8 cellular contexts compared by ENCODE assay signal in the genomic region with DNA sequence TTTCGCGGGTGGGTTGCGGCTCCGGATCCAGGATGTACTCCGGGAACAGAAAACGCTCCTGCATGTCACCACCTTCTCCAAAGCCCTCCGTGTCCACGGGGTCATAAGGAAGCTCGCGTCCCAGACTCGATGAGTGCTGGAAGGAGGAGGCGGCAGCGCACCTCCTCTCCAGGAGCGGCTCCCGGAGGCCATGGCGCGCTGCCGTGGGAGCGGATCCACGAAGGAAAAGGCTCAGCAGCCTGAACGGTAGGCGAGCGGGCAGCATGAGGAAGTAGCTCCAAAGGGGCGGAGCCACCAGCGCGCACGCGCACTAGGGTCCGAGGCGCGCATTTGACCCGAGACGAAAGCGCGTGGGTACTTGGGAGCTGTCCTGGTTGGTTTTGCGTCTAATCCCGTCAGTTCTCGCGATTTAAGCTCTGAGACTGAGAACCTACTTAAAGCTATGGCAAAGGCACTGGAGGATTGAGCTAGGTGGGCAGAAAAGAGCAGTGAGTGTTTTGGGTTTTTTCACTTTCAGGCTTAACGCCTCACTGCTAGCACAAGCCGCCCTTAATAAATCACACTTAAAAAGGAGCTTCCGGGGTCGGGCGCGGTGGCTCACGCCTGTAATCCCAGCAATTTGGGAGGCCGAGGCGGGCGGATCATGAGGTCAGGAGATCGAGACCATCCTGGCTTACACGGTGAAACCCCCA. TPM values are rescaled to one million over a fixed set of nuclear protein-coding genes. Genes with fewer than 3 reads are reported as not detected.
DNase-seq lines count a peak whose midpoint lies in the region; ATAC-seq, FAIRE-seq and TF ChIP-seq lines count a peak whose summit lies in the region.

Gene NOA1, minus strand, starts transcription at position 286 of the 692 bp plus-strand sequence. Its CDS starts 21 bp downstream, at position 265.

- peak within 1 kb of the TSS; percentile 95 for H2AFZ ChIP-seq in keratinocyte (ENCODE audit: control insufficient read depth, low read length)

- peak within 1 kb of the TSS; percentile 86 to 99 (median 97) for H3K4me3 ChIP-seq in keratinocyte (ENCODE audit: control insufficient read depth in 2 of 3, extremely low read depth in 1 of 3, insufficient read depth in 2 of 3, low read depth in 1 of 3, low read length in 3 of 3)

- H3K4me1 ChIP-seq in keratinocyte (ENCODE audit: control insufficient read depth, extremely low read depth, insufficient read depth, low read length), result peaks cover 20% of the 10 kb centered on the region

- H3K9me3 ChIP-seq in keratinocyte (ENCODE audit: control insufficient read depth, low read depth, low read length), result no peaks in the 10 kb centered on the region

- H3K27me3 ChIP-seq in keratinocyte (ENCODE audit: control insufficient read depth, extremely low read depth, insufficient read depth, low read length), result no peaks in the 10 kb centered on the region

- H3K36me3 ChIP-seq in keratinocyte (ENCODE audit: control insufficient read depth in 2 of 2, extremely low read depth in 1 of 2, insufficient read depth in 2 of 2, low read length in 2 of 2), result peaks cover 12 to 14% of the 10 kb centered on the region in 2 experiments

- DNase-seq in AG20443 (ENCODE audit: low spot score), result peak; percentile 97
- peak; percentile 96 for DNase-seq in NCI-H510A (lab: John Stamatoyannopoulos, UW)
- peak; percentile 96 for DNase-seq in activated CD4-positive, alpha-beta T cell treated with anti-CD3 and anti-CD28 coated beads for 1 hour
- DNase-seq in cerebellum (ENCODE audit: low spot score), result peak; percentile 94
- DNase-seq in keratinocyte (ENCODE audit: low read depth, low spot score), result peak; percentile 91
- peak; percentile 95 to 96 for DNase-seq in stimulated activated CD4-positive, alpha-beta T cell treated with anti-CD3 and anti-CD28 coated beads, Interleukin-15, amount 100 ng/mL, for 1 hour (ENCODE audit: low read depth in 1 of 2, low spot score in 1 of 2)

- peak within 1 kb of the TSS; percentile 98 for H3K9ac ChIP-seq in keratinocyte (ENCODE audit: control insufficient read depth, extremely low read depth, insufficient read depth, low read length)

- H3K79me2 ChIP-seq in keratinocyte (ENCODE audit: control insufficient read depth, insufficient read depth, low read length), result peaks cover 82% of the 10 kb centered on the region

- peaks cover 6% of the 10 kb centered on the region for H4K20me1 ChIP-seq in keratinocyte (ENCODE audit: control insufficient read depth, extremely low read depth, insufficient read depth, low read length)

- dilution Hi-C loops in keratinocyte (cut with MboI; ENCODE audit: extremely low pct_ligation_motif_present, low sequenced_read_pairs), result no loop called here

- TF ChIP-seq POLR2A in GM19099 (IDR thresholded peaks at IDR 0.05; ENCODE audit: extremely low read depth, insufficient read length, low read depth), result peak; percentile 91

- peak within 1 kb of the TSS; percentile 90 for H3K27ac ChIP-seq in keratinocyte (ENCODE audit: control insufficient read depth, insufficient read depth, low read length)

- FAIRE-seq in keratinocyte (lab: Jason Lieb, UNC), result peak; percentile 87

- peak within 1 kb of the TSS; percentile 79 for H3K4me2 ChIP-seq in keratinocyte (ENCODE audit: control insufficient read depth, extremely low read depth, insufficient read depth, low read depth, low read length)

- no peak for TF ChIP-seq CTCF in keratinocyte (optimal IDR thresholded peaks at IDR 0.05 in 1 of 3, IDR thresholded peaks at IDR 0.05 in 1 of 3, conservative IDR thresholded peaks at IDR 0.05 in 1 of 3; ENCODE audit: extremely low read depth in 1 of 3, insufficient read depth in 2 of 3, low read length in 3 of 3)

- H3K9me1 ChIP-seq in keratinocyte (ENCODE audit: control insufficient read depth, extremely low read depth, insufficient read depth, low read length), result no peaks in the 10 kb centered on the region

- ATAC-seq in HG03432 (IDR thresholded peaks at IDR 0.05; ENCODE audit: unreplicated experiment), result peak; percentile 87

RNA-seq across cellular contexts. Expression of gene NOA1, which starts in this region (rescaled TPM):
- total RNA-seq in cerebellum, result 12.6 TPM
- 12.9 to 15.5 TPM (median 14.2 TPM) in 3 replicates for polyA plus RNA-seq in keratinocyte
- 14.2 TPM for polyA plus RNA-seq in keratinocyte (2011; ENCODE audit: low read depth)
- 14.1 and 17.6 TPM in 2 replicates for polyA plus RNA-seq in keratinocyte (2011; cell fraction: cytosol; rRNA removed)
- polyA plus RNA-seq in keratinocyte (2011; cell fraction: nucleus; rRNA removed), result 11.5 and 12.8 TPM in 2 replicates
- polyA plus RNA-seq in keratinocyte (2012; ENCODE audit: low replicate concordance), result 10.5 and 13.5 TPM in 2 replicates
- polyA minus RNA-seq in keratinocyte, result 6.8 to 7.6 TPM (median 6.9 TPM) in 3 replicates
- polyA minus RNA-seq in keratinocyte (2011; cell fraction: cytosol; rRNA and poly(A)+ RNA removed), result 14.8 TPM
- 8.2 and 8.6 TPM in 2 replicates for polyA minus RNA-seq in keratinocyte (2011; cell fraction: nucleus; rRNA and poly(A)+ RNA removed)

Comparison
In these comparisons a context has a peak if more than half of its experiments do, and no peak if none do; other contexts are left out.
1. Peak in every context shown above with its lines: DNase-seq, ATAC-seq, H3K4me3 ChIP-seq and H3K27ac ChIP-seq.